ENCODE assay signal across 8 cellular contexts in genomic region chr19:32404939-32405430, GRCh38. TPM values are rescaled to one million over a fixed set of nuclear protein-coding genes. Genes with fewer than 3 reads are reported as not detected.
DNase-seq lines count a peak whose midpoint lies in the region; ATAC-seq and TF ChIP-seq lines count a peak whose summit lies in the region.

No MANE protein-coding gene starts in this region.

- H3K4me2 ChIP-seq in OCI-LY7 (ENCODE audit: low read length): peak overlapping the region; percentile 89

- no peaks in the 10 kb centered on the region for H3K9me2 ChIP-seq in OCI-LY7 (ENCODE audit: insufficient read depth, low read length)

- CTCF ChIA-PET in activated CD8-positive, alpha-beta memory T cell treated with anti-CD3 and anti-CD28 coated beads, Interleukin-2, amount 10 ng/mL, durations not matched to agents 7 days and 5 days (lab: Charles Lee): interaction anchor here (0.7 to 0.9 kb wide), 2 partner anchors 47 to 60 kb away, joined by 3 read pairs; no protein-coding TSS in a partner anchor
- CTCF ChIA-PET in OCI-LY7 (lab: Charles Lee; ENCODE audit: unreplicated experiment): no interaction called here

- H3K9me3 ChIP-seq in OCI-LY7 (ENCODE audit: low read length): no peaks in the 10 kb centered on the region

- intact Hi-C loops in OCI-LY7 (cut with micrococcal nuclease; ENCODE audit: unreplicated experiment): loop anchor here (5.0 to 10.0 kb wide), 2 partner anchors 58 to 180 kb away; partner anchors contain the start of genes PDCD5 and ZNF507

- peaks cover 20% of the 10 kb centered on the region for H3K4me1 ChIP-seq in OCI-LY7 (ENCODE audit: insufficient read depth, low read length, poor library complexity, severe bottlenecking)

- no peak for DNase-seq in activated CD8-positive, alpha-beta memory T cell treated with anti-CD3 and anti-CD28 coated beads, Interleukin-2, amount 10 ng/mL, durations not matched to agents 7 days and 5 days
- DNase-seq in activated CD8-positive, alpha-beta memory T cell treated with anti-CD3 and anti-CD28 coated beads, Interleukin-2, amount 50 U/mL, for 4 hours: no peak
- DNase-seq in OCI-LY7 (ENCODE audit: low spot score) (peak; percentile 47), cerebellum (ENCODE audit: low spot score) (peak; percentile 71), kidney glomerular epithelial cell (lab: John Stamatoyannopoulos, UW) (peak; percentile 53)
- peak; percentile 24 for DNase-seq in stimulated activated CD4-positive, alpha-beta T cell treated with anti-CD3 and anti-CD28 coated beads, Interleukin-4, amount 100 ng/mL, for 24 hours

- peaks cover 30% of the 10 kb centered on the region for H3K79me2 ChIP-seq in OCI-LY7 (ENCODE audit: insufficient read depth, low read depth, low read length)

- H3K27ac ChIP-seq in OCI-LY7 (ENCODE audit: low read depth, low read length, poor library complexity, severe bottlenecking): peak overlapping the region; percentile 68

- no peaks in the 10 kb centered on the region for H4K20me1 ChIP-seq in OCI-LY7 (ENCODE audit: insufficient read depth, low read length)

- peak overlapping the region; percentile 96 for H3K4me3 ChIP-seq in OCI-LY7 (ENCODE audit: low read depth, low read length, poor library complexity, severe bottlenecking)

- TF ChIP-seq CTCF in OCI-LY7 (conservative IDR thresholded peaks at IDR 0.05; ENCODE audit: low read length): no peak

- H2AFZ ChIP-seq in OCI-LY7 (ENCODE audit: low read length): peak overlapping the region; percentile 54

- H3K9me3 Mint-ChIP-seq in activated CD8-positive, alpha-beta memory T cell treated with anti-CD3 and anti-CD28 coated beads, Interleukin-2, amount 10 ng/mL, durations not matched to agents 7 days and 5 days (ENCODE audit: low read depth): no peaks in the 10 kb centered on the region

- peaks cover 22% of the 10 kb centered on the region for H3K4me1 Mint-ChIP-seq in activated CD8-positive, alpha-beta memory T cell treated with anti-CD3 and anti-CD28 coated beads, Interleukin-2, amount 10 ng/mL, durations not matched to agents 7 days and 5 days

- POLR2A ChIA-PET in OCI-LY7 (lab: Charles Lee): interaction anchor here (0.6 to 1.4 kb wide), 4 partner anchors 19 to 241 kb away, joined by 3 to 4 read pairs (median 3); no protein-coding TSS in a partner anchor

- H3K36me3 ChIP-seq in OCI-LY7 (ENCODE audit: insufficient read depth, low read length): peaks cover 23% of the 10 kb centered on the region

- peak overlapping the region; percentile 80 for H3K4me3 Mint-ChIP-seq in activated CD8-positive, alpha-beta memory T cell treated with anti-CD3 and anti-CD28 coated beads, Interleukin-2, amount 10 ng/mL, durations not matched to agents 7 days and 5 days

- no peaks in the 10 kb centered on the region for H3K27me3 Mint-ChIP-seq in activated CD8-positive, alpha-beta memory T cell treated with anti-CD3 and anti-CD28 coated beads, Interleukin-2, amount 10 ng/mL, durations not matched to agents 7 days and 5 days

- BruUV-seq in OCI-LY7 (replicated peaks; lab: Mats Ljungman, UMichigan): TSS peak; percentile 88

- peak overlapping the region; percentile 89 for H3K27ac Mint-ChIP-seq in activated CD8-positive, alpha-beta memory T cell treated with anti-CD3 and anti-CD28 coated beads, Interleukin-2, amount 10 ng/mL, durations not matched to agents 7 days and 5 days

- peak; percentile 5 for ATAC-seq in activated CD8-positive, alpha-beta memory T cell treated with anti-CD3 and anti-CD28 coated beads, Interleukin-2, amount 10 ng/mL, durations not matched to agents 7 days and 5 days
- peak; percentile 4 for ATAC-seq in HG02840 (IDR thresholded peaks at IDR 0.05; ENCODE audit: low FRiP score, unreplicated experiment)
- no peak for ATAC-seq in GM21526 (IDR thresholded peaks at IDR 0.05; ENCODE audit: low FRiP score, unreplicated experiment)

- H3K36me3 Mint-ChIP-seq in activated CD8-positive, alpha-beta memory T cell treated with anti-CD3 and anti-CD28 coated beads, Interleukin-2, amount 10 ng/mL, durations not matched to agents 7 days and 5 days: peaks cover 13% of the 10 kb centered on the region

RNA-seq across cellular contexts. Expression of gene DPY19L3, which starts 0.6 kb away (rescaled TPM):
- 10 to 100 TPM in 1 of 2 experiments, 1 to 10 TPM in 1; 8.9 to 10.2 TPM for total RNA-seq in activated CD8-positive, alpha-beta memory T cell treated with anti-CD3 and anti-CD28 coated beads, Interleukin-2, amount 10 ng/mL, durations not matched to agents 7 days and 5 days
- total RNA-seq in OCI-LY7 (2014; rRNA removed; shearing (Covaris generic)): 31.3 and 42.0 TPM in 2 replicates
- total RNA-seq in OCI-LY7 (2022): 39.0 and 42.2 TPM in 2 replicates
- total RNA-seq in cerebellum: 70.5 TPM

RNA-seq across cellular contexts. Expression of gene ZNF507, which starts 59.6 kb away (rescaled TPM):
- total RNA-seq in activated CD8-positive, alpha-beta memory T cell treated with anti-CD3 and anti-CD28 coated beads, Interleukin-2, amount 10 ng/mL, durations not matched to agents 7 days and 5 days: 10 to 100 TPM; 24.8 to 30.5 TPM
- total RNA-seq in OCI-LY7 (2014; rRNA removed; shearing (Covaris generic)): 13.3 and 14.2 TPM in 2 replicates
- total RNA-seq in OCI-LY7 (2022): 34.4 and 35.0 TPM in 2 replicates
- 33.9 TPM for total RNA-seq in cerebellum

Comparison
In these comparisons a context has a peak if more than half of its experiments do, and no peak if none do; other contexts are left out.
1. DNase-seq: peak in OCI-LY7 (single experiment), cerebellum (single experiment), kidney glomerular epithelial cell (single experiment) and stimulated activated CD4-positive, alpha-beta T cell treated with anti-CD3 and anti-CD28 coated beads, Interleukin-4, amount 100 ng/mL, for 24 hours (single experiment); none in activated CD8-positive, alpha-beta memory T cell treated with anti-CD3 and anti-CD28 coated beads, Interleukin-2, amount 10 ng/mL, durations not matched to agents 7 days and 5 days (single experiment) and activated CD8-positive, alpha-beta memory T cell treated with anti-CD3 and anti-CD28 coated beads, Interleukin-2, amount 50 U/mL, for 4 hours (single experiment).